ENCODE assay signal across 18 cellular contexts in the genomic region with DNA sequence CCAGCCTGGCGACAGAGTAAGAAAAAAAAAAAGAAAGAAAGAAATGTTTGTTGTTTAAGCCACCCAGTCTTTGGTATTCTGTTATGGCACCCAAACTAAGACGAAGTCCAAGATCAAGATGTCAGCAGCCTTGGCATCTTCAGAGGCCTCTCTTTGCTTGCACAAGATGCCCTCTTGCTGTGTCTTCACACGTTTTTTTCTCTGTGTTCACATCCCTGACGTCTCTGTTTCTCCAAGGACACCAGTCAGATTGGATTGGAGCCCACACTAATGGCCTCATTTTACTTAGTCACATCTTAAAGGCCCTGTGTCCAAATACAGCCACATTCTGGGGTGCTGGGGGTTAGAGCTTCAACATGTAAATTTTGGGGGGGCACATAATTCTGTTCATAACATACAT.
DNase-seq lines count a peak whose midpoint lies in the region; ATAC-seq and TF ChIP-seq lines count a peak whose summit lies in the region.
"Had no signal": no experiment of that assay in that cellular context is flagged by ENCODE, and none has a peak within 500 bp of the region (broad histone marks: within the 10 kb centered on the region; RNA-seq: fewer than 3 reads in every experiment).

No MANE protein-coding gene starts in this region.

- H3K4me3 ChIP-seq in adipocyte (ENCODE audit: low read length) = no peak overlapping the region
- H3K4me3 ChIP-seq in fibroblast of mammary gland (ENCODE audit: control insufficient read depth, low read depth, low read length) = no peak overlapping the region
- no peak overlapping the region for H3K4me3 ChIP-seq in neural progenitor cell
- H3K4me3 ChIP-seq: HAP-1, PC-9, SJSA1 had no signal

- no peaks in the 10 kb centered on the region for H3K36me3 ChIP-seq in adipocyte (ENCODE audit: control insufficient read depth, insufficient read depth, low read length, severe bottlenecking)
- H3K36me3 ChIP-seq in neural progenitor cell = no peaks in the 10 kb centered on the region
- H3K36me3 ChIP-seq: HAP-1, SJSA1 had no signal

- peaks cover 22% of the 10 kb centered on the region for H3K4me1 Mint-ChIP-seq in neural progenitor cell
- H3K4me1 Mint-ChIP-seq in activated T-cell treated with anti-CD3 and anti-CD28 coated beads, Interleukin-2, amount 50 U/mL, for 4 hours (ENCODE audit: low read depth) = no peaks in the 10 kb centered on the region
- H3K4me1 Mint-ChIP-seq: CD14-positive monocyte had no signal

- H4K20me1 ChIP-seq in neural progenitor cell (ENCODE audit: low read depth) = no peaks in the 10 kb centered on the region

- H3K9ac ChIP-seq in adipocyte (ENCODE audit: low read length) (peak overlapping the region; percentile 33), neural progenitor cell (no peak overlapping the region)

- H3K27me3 ChIP-seq in adipocyte (replicated peaks; ENCODE audit: control insufficient read depth, insufficient read depth, low read length) (no peaks in the 10 kb centered on the region), neural progenitor cell (no peaks in the 10 kb centered on the region)
- H3K27me3 ChIP-seq: SJSA1 had no signal

- peaks cover 20% of the 10 kb centered on the region for H3K9me3 Mint-ChIP-seq in neural progenitor cell
- H3K9me3 Mint-ChIP-seq in activated T-cell treated with anti-CD3 and anti-CD28 coated beads, Interleukin-2, amount 50 U/mL, for 4 hours = peaks cover 17% of the 10 kb centered on the region

- H3K4me1 ChIP-seq in adipocyte (ENCODE audit: control insufficient read depth, insufficient read depth, low read length) (peaks cover 15% of the 10 kb centered on the region), neural progenitor cell (peaks cover 15% of the 10 kb centered on the region)
- H3K4me1 ChIP-seq: HAP-1 had no signal

- no peak overlapping the region for H3K27ac ChIP-seq in neural progenitor cell
- H3K27ac ChIP-seq: PC-9, SJSA1 had no signal

- H3K36me3 Mint-ChIP-seq in neural progenitor cell = peaks cover 4% of the 10 kb centered on the region
- no peaks in the 10 kb centered on the region for H3K36me3 Mint-ChIP-seq in activated T-cell treated with anti-CD3 and anti-CD28 coated beads, Interleukin-2, amount 50 U/mL, for 4 hours (ENCODE audit: insufficient read depth)
- H3K36me3 Mint-ChIP-seq: CD14-positive monocyte had no signal

- no peaks in the 10 kb centered on the region for H3K79me2 ChIP-seq in neural progenitor cell (ENCODE audit: low read depth)

- DNase-seq in AG08395 (ENCODE audit: low spot score) = peak; percentile 6
- no peak for DNase-seq in adipocyte (ENCODE audit: low read depth)
- DNase-seq in fibroblast of mammary gland (ENCODE audit: low read depth) = peak; percentile 50
- no peak for DNase-seq in neural progenitor cell (ENCODE audit: low spot score)
- DNase-seq in activated CD4-positive, alpha-beta T cell treated with anti-CD3 and anti-CD28 coated beads, Interleukin-2, amount 50 U/mL, for 48 hours = no peak
- DNase-seq in kidney glomerular epithelial cell (lab: John Stamatoyannopoulos, UW) = no peak
- DNase-seq in activated T-cell treated with anti-CD3 and anti-CD28 coated beads, Interleukin-2, amount 50 U/mL, for 4 hours = no peak
- DNase-seq: 8988T, DMS 273 treated with DMSO at 0.1 percent for 48 hours, EL, NCI-H1092, NCI-H2081 treated with DMSO at 0.1 percent for 48 hours, NCI-H510A treated with DMSO at 0.1 percent for 48 hours, PC-9 had no signal

- TF ChIP-seq CTCF in fibroblast of mammary gland (conservative IDR thresholded peaks at IDR 0.05; ENCODE audit: control insufficient read depth, insufficient read depth, low read depth, low read length) (no peak), neural progenitor cell (IDR thresholded peaks at IDR 0.05) (no peak)

- H3F3A ChIP-seq in neural progenitor cell (ENCODE audit: low read depth) = no peaks in the 10 kb centered on the region

- H3K9me3 ChIP-seq in adipocyte (ENCODE audit: control insufficient read depth, low read length) = peaks cover 23% of the 10 kb centered on the region
- no peaks in the 10 kb centered on the region for H3K9me3 ChIP-seq in neural progenitor cell (ENCODE audit: low read depth)
- H3K9me3 ChIP-seq: HAP-1, SJSA1 had no signal

- H3K4me3 Mint-ChIP-seq in neural progenitor cell = no peak overlapping the region
- H3K4me3 Mint-ChIP-seq in activated T-cell treated with anti-CD3 and anti-CD28 coated beads, Interleukin-2, amount 50 U/mL, for 4 hours = no peak overlapping the region
- H3K4me3 Mint-ChIP-seq: CD14-positive monocyte had no signal

- H3K27me3 Mint-ChIP-seq in neural progenitor cell (ENCODE audit: insufficient read depth, low read depth) = peaks cover 9% of the 10 kb centered on the region
- H3K27me3 Mint-ChIP-seq in activated T-cell treated with anti-CD3 and anti-CD28 coated beads, Interleukin-2, amount 50 U/mL, for 4 hours (ENCODE audit: low read depth) = no peaks in the 10 kb centered on the region

- H2AFZ ChIP-seq in neural progenitor cell (replicated peaks) = no peak overlapping the region

- H3K27ac Mint-ChIP-seq in neural progenitor cell = peak overlapping the region; percentile 50
- H3K27ac Mint-ChIP-seq: CD14-positive monocyte had no signal

- no peak for ATAC-seq in GM18867 (IDR thresholded peaks at IDR 0.05; ENCODE audit: unreplicated experiment)
- ATAC-seq in activated T-cell treated with anti-CD3 and anti-CD28 coated beads, Interleukin-2, amount 50 U/mL, for 4 hours = no peak

- H3K4me2 ChIP-seq in neural progenitor cell = no peak overlapping the region
- H3K4me2 ChIP-seq: PC-9 had no signal

Comparison
In these comparisons a context has a peak if more than half of its experiments do, and no peak if none do; other contexts are left out.
1. DNase-seq: peak in AG08395 (single experiment) and fibroblast of mammary gland (single experiment); none in adipocyte (single experiment), neural progenitor cell (single experiment), activated CD4-positive, alpha-beta T cell treated with anti-CD3 and anti-CD28 coated beads, Interleukin-2, amount 50 U/mL, for 48 hours (0 of 2), kidney glomerular epithelial cell (single experiment) and activated T-cell treated with anti-CD3 and anti-CD28 coated beads, Interleukin-2, amount 50 U/mL, for 4 hours (single experiment).